In genomic region chr1:228090613-228091081, GRCh38 we compare ENCODE assay signal across 9 cellular contexts. TPM values are rescaled to one million over a fixed set of nuclear protein-coding genes. Genes with fewer than 3 reads are reported as not detected.
DNase-seq lines count a peak whose midpoint lies in the region; ATAC-seq, FAIRE-seq and TF ChIP-seq lines count a peak whose summit lies in the region.
"Had no signal": no experiment of that assay in that cellular context is flagged by ENCODE, and none has a peak within 500 bp of the region (broad histone marks: within the 10 kb centered on the region; RNA-seq: fewer than 3 reads in every experiment).

No MANE protein-coding gene starts in this region.

- H3K9me3 Mint-ChIP-seq in activated naive CD4-positive, alpha-beta T cell treated with anti-CD3 and anti-CD28 coated beads for 36 hours, result peaks cover 15% of the 10 kb centered on the region

- no peak overlapping the region for H3K4me3 ChIP-seq in adrenal gland
- no peak overlapping the region for H3K4me3 ChIP-seq in keratinocyte (ENCODE audit: control insufficient read depth in 2 of 3, extremely low read depth in 1 of 3, insufficient read depth in 2 of 3, low read depth in 1 of 3, low read length in 3 of 3)
- peak overlapping the region in 1 of 4 donors; percentile 34 for H3K4me3 ChIP-seq in stomach

- H3K27me3 Mint-ChIP-seq in activated naive CD4-positive, alpha-beta T cell treated with anti-CD3 and anti-CD28 coated beads for 36 hours (ENCODE audit: low read depth), result no peaks in the 10 kb centered on the region

- peak overlapping the region; percentile 68 for H3K27ac Mint-ChIP-seq in activated naive CD4-positive, alpha-beta T cell treated with anti-CD3 and anti-CD28 coated beads for 36 hours

- H3K79me2 ChIP-seq in keratinocyte (ENCODE audit: control insufficient read depth, insufficient read depth, low read length), result peaks cover 100% of the 10 kb centered on the region

- H3K4me1 Mint-ChIP-seq in activated naive CD4-positive, alpha-beta T cell treated with anti-CD3 and anti-CD28 coated beads for 36 hours (ENCODE audit: low read depth), result peaks cover 79% of the 10 kb centered on the region

- H2AFZ ChIP-seq in keratinocyte (ENCODE audit: control insufficient read depth, low read length), result no peak overlapping the region

- no peak for DNase-seq in activated naive CD4-positive, alpha-beta T cell treated with anti-CD3 and anti-CD28 coated beads for 36 hours
- no peak for DNase-seq in activated naive CD4-positive, alpha-beta T cell (lab: John Stamatoyannopoulos, UW)
- peak in 6 of 7 donors; percentile 65 to 79 (median 71) for DNase-seq in adrenal gland
- DNase-seq in keratinocyte (ENCODE audit: low read depth, low spot score), result no peak
- DNase-seq in stomach, result peak; percentile 25
- DNase-seq in iPS-NIHi11 (ENCODE audit: low spot score), result no peak
- DNase-seq: NCI-H1105 treated with DMSO at 0.1 percent for 48 hours had no signal

- H3K9ac ChIP-seq in keratinocyte (ENCODE audit: control insufficient read depth, extremely low read depth, insufficient read depth, low read length), result peak overlapping the region; percentile 18

- CTCF ChIA-PET in activated naive CD4-positive, alpha-beta T cell treated with anti-CD3 and anti-CD28 coated beads for 36 hours (lab: Charles Lee), result interaction anchor here (1.1 to 1.2 kb wide), 2 partner anchors 8 to 40 kb away, joined by 4 read pairs; no protein-coding TSS in a partner anchor

- H3K9me1 ChIP-seq in keratinocyte (ENCODE audit: control insufficient read depth, extremely low read depth, insufficient read depth, low read length), result peaks cover 8% of the 10 kb centered on the region

- no peak for TF ChIP-seq CTCF in adrenal gland (IDR thresholded peaks at IDR 0.05)
- TF ChIP-seq CTCF in keratinocyte (optimal IDR thresholded peaks at IDR 0.05 in 1 of 3, IDR thresholded peaks at IDR 0.05 in 1 of 3, conservative IDR thresholded peaks at IDR 0.05 in 1 of 3; ENCODE audit: extremely low read depth in 1 of 3, insufficient read depth in 2 of 3, low read length in 3 of 3), result no peak
- TF ChIP-seq CTCF in stomach (IDR thresholded peaks at IDR 0.05), result no peak

- H3K4me2 ChIP-seq in keratinocyte (ENCODE audit: control insufficient read depth, extremely low read depth, insufficient read depth, low read depth, low read length), result peak overlapping the region; percentile 25

- H3K27me3 ChIP-seq in adrenal gland, result no peaks in the 10 kb centered on the region
- H3K27me3 ChIP-seq in keratinocyte (ENCODE audit: control insufficient read depth, extremely low read depth, insufficient read depth, low read length), result no peaks in the 10 kb centered on the region
- no peaks in the 10 kb centered on the region for H3K27me3 ChIP-seq in stomach

- H3K9me3 ChIP-seq in adrenal gland (replicated peaks in 1 of 3), result peaks cover 0 to 9% (median 0%) of the 10 kb centered on the region in 3 donors
- peaks cover 5% of the 10 kb centered on the region for H3K9me3 ChIP-seq in keratinocyte (ENCODE audit: control insufficient read depth, low read depth, low read length)
- peaks cover 0 to 13% (median 8%) of the 10 kb centered on the region in 4 donors for H3K9me3 ChIP-seq in stomach

- FAIRE-seq in keratinocyte (lab: Jason Lieb, UNC), result no peak

- H3K36me3 Mint-ChIP-seq in activated naive CD4-positive, alpha-beta T cell treated with anti-CD3 and anti-CD28 coated beads for 36 hours (ENCODE audit: low read depth), result peaks cover 56% of the 10 kb centered on the region

- H4K20me1 ChIP-seq in keratinocyte (ENCODE audit: control insufficient read depth, extremely low read depth, insufficient read depth, low read length), result peaks cover 91% of the 10 kb centered on the region

- TF ChIP-seq EP300 in stomach (IDR thresholded peaks at IDR 0.05), result no peak

- dilution Hi-C loops in keratinocyte (cut with MboI; ENCODE audit: extremely low pct_ligation_motif_present, low sequenced_read_pairs), result no loop called here

- no peak for ATAC-seq in GM18502 (IDR thresholded peaks at IDR 0.05; ENCODE audit: poor library complexity, unreplicated experiment)
- ATAC-seq in activated CD4-positive, CD25-positive, alpha-beta regulatory T cell treated with anti-CD3 and anti-CD28 coated beads, Interleukin-2, amount 50 U/mL, for 24 hours, result no peak

- intact Hi-C loops in activated naive CD4-positive, alpha-beta T cell treated with anti-CD3 and anti-CD28 coated beads for 36 hours (cut with micrococcal nuclease), result no loop called here
- intact Hi-C loops in adrenal gland (cut with DNase I) (no loop called here), stomach (cut with DNase I; ENCODE audit: low total_unique reads) (loop anchor here (10.0 kb wide), 1 partner anchor 54 kb away; the partner anchor contains the start of genes GJC2 and GUK1)

- H3K36me3 ChIP-seq in adrenal gland (replicated peaks in 1 of 2), result peaks cover 0 to 14% of the 10 kb centered on the region in 2 donors
- peaks cover 12 to 47% of the 10 kb centered on the region in 2 experiments for H3K36me3 ChIP-seq in keratinocyte (ENCODE audit: control insufficient read depth in 2 of 2, extremely low read depth in 1 of 2, insufficient read depth in 2 of 2, low read length in 2 of 2)
- H3K36me3 ChIP-seq in stomach, result peaks cover 0 to 43% (median 16%) of the 10 kb centered on the region in 4 donors

- H3K27ac ChIP-seq in adrenal gland (peak overlapping the region in 3 of 5 donors; percentile 41 to 64 (median 62)), keratinocyte (ENCODE audit: control insufficient read depth, insufficient read depth, low read length) (peak overlapping the region; percentile 19), stomach (peak overlapping the region in 2 of 5 donors; percentile 70 to 98)

- 8 to 22% (median 13%) methylated on average over 2 of the region's 2 CpGs for WGBS in adrenal gland, 4 donors
- WGBS in stomach, 5 donors, result 8 to 22% (median 11%) methylated on average over 2 of the region's 2 CpGs

- no peak overlapping the region for H3K4me3 Mint-ChIP-seq in activated naive CD4-positive, alpha-beta T cell treated with anti-CD3 and anti-CD28 coated beads for 36 hours

- TF ChIP-seq POLR2A in adrenal gland (IDR thresholded peaks at IDR 0.05) (peak in 1 of 2 donors; percentile 47), stomach (IDR thresholded peaks at IDR 0.05) (no peak)

- H3K4me1 ChIP-seq in adrenal gland (replicated peaks in 1 of 2), result peaks cover 57 to 79% of the 10 kb centered on the region in 2 donors
- peaks cover 69% of the 10 kb centered on the region for H3K4me1 ChIP-seq in keratinocyte (ENCODE audit: control insufficient read depth, extremely low read depth, insufficient read depth, low read length)
- peaks cover 72 to 87% (median 84%) of the 10 kb centered on the region in 4 donors for H3K4me1 ChIP-seq in stomach

RNA-seq across cellular contexts. Expression of gene ARF1, which starts 8.1 kb away (rescaled TPM):
- 100 to 1,000 TPM; 346 to 358 TPM for total RNA-seq in activated naive CD4-positive, alpha-beta T cell treated with anti-CD3 and anti-CD28 coated beads for 36 hours
- total RNA-seq in adrenal gland (100 to 1,000 TPM; 345 to 611 (median 381) TPM), stomach (100 to 1,000 TPM; 111 to 289 (median 131) TPM)
- polyA plus RNA-seq in adrenal gland (100 to 1,000 TPM; 274 to 510 (median 384) TPM), keratinocyte (295 to 451 TPM (median 325 TPM) in 3 replicates), stomach (100 to 1,000 TPM; 230 to 310 (median 271) TPM)
- polyA plus RNA-seq in keratinocyte (2011; ENCODE audit: low read depth), result 343 TPM
- polyA plus RNA-seq in keratinocyte (2011; cell fraction: cytosol; rRNA removed), result 346 and 552 TPM in 2 replicates
- polyA plus RNA-seq in keratinocyte (2011; cell fraction: nucleus; rRNA removed), result 224 and 326 TPM in 2 replicates
- polyA plus RNA-seq in keratinocyte (2012; ENCODE audit: low replicate concordance), result 371 and 391 TPM in 2 replicates
- polyA minus RNA-seq in keratinocyte, result 457 to 846 TPM (median 598 TPM) in 3 replicates
- 776 TPM for polyA minus RNA-seq in keratinocyte (2011; cell fraction: cytosol; rRNA and poly(A)+ RNA removed)
- polyA minus RNA-seq in keratinocyte (2011; cell fraction: nucleus; rRNA and poly(A)+ RNA removed), result 151 and 170 TPM in 2 replicates

RNA-seq across cellular contexts. Expression of gene C1orf35, which starts 12.5 kb away (rescaled TPM):
- total RNA-seq in activated naive CD4-positive, alpha-beta T cell treated with anti-CD3 and anti-CD28 coated beads for 36 hours, result 10 to 100 TPM; 14.5 to 16.2 TPM
- 10 to 100 TPM in 6 of 8 donors, 1 to 10 TPM in 2; 8.0 to 24.8 (median 15.4) TPM for total RNA-seq in adrenal gland
- 10 to 100 TPM in 2 of 3 donors, 1 to 10 TPM in 1; 5.0 to 42.0 (median 36.0) TPM for polyA plus RNA-seq in adrenal gland
- 8.2 to 11.9 TPM (median 10.0 TPM) in 3 replicates for polyA plus RNA-seq in keratinocyte
- 8.0 TPM for polyA plus RNA-seq in keratinocyte (2011; ENCODE audit: low read depth)
- 4.4 and 10.2 TPM in 2 replicates for polyA plus RNA-seq in keratinocyte (2011; cell fraction: cytosol; rRNA removed)
- polyA plus RNA-seq in keratinocyte (2011; cell fraction: nucleus; rRNA removed), result 21.2 and 27.6 TPM in 2 replicates
- polyA plus RNA-seq in keratinocyte (2012; ENCODE audit: low replicate concordance), result 12.5 and 16.4 TPM in 2 replicates
- polyA minus RNA-seq in keratinocyte, result 0.99 to 7.7 TPM (median 1.2 TPM) in 3 replicates
- 7.7 TPM for polyA minus RNA-seq in keratinocyte (2011; cell fraction: cytosol; rRNA and poly(A)+ RNA removed)
- polyA minus RNA-seq in keratinocyte (2011; cell fraction: nucleus; rRNA and poly(A)+ RNA removed), result 2.4 and 2.8 TPM in 2 replicates
- 10 to 100 TPM in 2 of 5 donors, 1 to 10 TPM in 2, under 1 TPM in 1; 0.58 to 94.7 (median 5.0) TPM for total RNA-seq in stomach
- polyA plus RNA-seq in stomach, result 10 to 100 TPM; 12.8 to 30.5 (median 20.0) TPM

RNA-seq across cellular contexts. Expression of gene MRPL55, which starts 18.5 kb away (rescaled TPM):
- 10 to 100 TPM; 45.5 TPM for total RNA-seq in activated naive CD4-positive, alpha-beta T cell treated with anti-CD3 and anti-CD28 coated beads for 36 hours
- total RNA-seq in adrenal gland (100 to 1,000 TPM in 2 of 8 donors, 10 to 100 TPM in 6; 56.4 to 120 (median 70.8) TPM), stomach (100 to 1,000 TPM in 1 of 5 donors, 10 to 100 TPM in 4; 18.7 to 101 (median 77.4) TPM)
- polyA plus RNA-seq in adrenal gland (100 to 1,000 TPM in 2 of 3 donors, 10 to 100 TPM in 1; 25.1 to 309 (median 303) TPM), keratinocyte (28.4 to 53.7 TPM (median 49.3 TPM) in 3 replicates), stomach (100 to 1,000 TPM; 136 to 158 (median 156) TPM)
- polyA plus RNA-seq in keratinocyte (2011; ENCODE audit: low read depth), result 23.9 TPM
- 22.0 and 52.1 TPM in 2 replicates for polyA plus RNA-seq in keratinocyte (2011; cell fraction: cytosol; rRNA removed)
- polyA plus RNA-seq in keratinocyte (2011; cell fraction: nucleus; rRNA removed), result 47.4 and 62.3 TPM in 2 replicates
- polyA plus RNA-seq in keratinocyte (2012; ENCODE audit: low replicate concordance), result 34.4 and 51.8 TPM in 2 replicates
- polyA minus RNA-seq in keratinocyte, result 19.2 to 36.3 TPM (median 26.1 TPM) in 3 replicates
- polyA minus RNA-seq in keratinocyte (2011; cell fraction: cytosol; rRNA and poly(A)+ RNA removed), result 48.9 TPM
- 9.9 and 18.3 TPM in 2 replicates for polyA minus RNA-seq in keratinocyte (2011; cell fraction: nucleus; rRNA and poly(A)+ RNA removed)

RNA-seq across cellular contexts. Expression of gene GUK1, which starts 49.4 kb away (rescaled TPM):
- 100 to 1,000 TPM; 206 TPM for total RNA-seq in activated naive CD4-positive, alpha-beta T cell treated with anti-CD3 and anti-CD28 coated beads for 36 hours
- 100 to 1,000 TPM; 162 to 427 (median 236) TPM for total RNA-seq in adrenal gland
- polyA plus RNA-seq in adrenal gland, result 100 to 1,000 TPM in 2 of 3 donors, 10 to 100 TPM in 1; 42.3 to 414 (median 388) TPM
- polyA plus RNA-seq in keratinocyte, result 412 to 877 TPM (median 450 TPM) in 3 replicates
- polyA plus RNA-seq in keratinocyte (2011; ENCODE audit: low read depth), result 259 TPM
- polyA plus RNA-seq in keratinocyte (2011; cell fraction: cytosol; rRNA removed), result 279 and 743 TPM in 2 replicates
- 254 and 303 TPM in 2 replicates for polyA plus RNA-seq in keratinocyte (2011; cell fraction: nucleus; rRNA removed)
- polyA plus RNA-seq in keratinocyte (2012; ENCODE audit: low replicate concordance), result 421 and 447 TPM in 2 replicates
- polyA minus RNA-seq in keratinocyte, result 198 to 329 TPM (median 216 TPM) in 3 replicates
- 557 TPM for polyA minus RNA-seq in keratinocyte (2011; cell fraction: cytosol; rRNA and poly(A)+ RNA removed)
- polyA minus RNA-seq in keratinocyte (2011; cell fraction: nucleus; rRNA and poly(A)+ RNA removed), result 106 and 141 TPM in 2 replicates
- 100 to 1,000 TPM; 179 to 326 (median 230) TPM for total RNA-seq in stomach
- polyA plus RNA-seq in stomach, result 100 to 1,000 TPM; 457 to 613 (median 592) TPM

RNA-seq across cellular contexts. Expression of gene GJC2, which starts 59.1 kb away (rescaled TPM):
- under 1 TPM; 0.17 to 0.25 TPM for total RNA-seq in activated naive CD4-positive, alpha-beta T cell treated with anti-CD3 and anti-CD28 coated beads for 36 hours
- total RNA-seq in adrenal gland (1 to 10 TPM in 7 of 8 donors, under 1 TPM in 1; 0.87 to 4.1 (median 1.3) TPM), stomach (10 to 100 TPM in 1 of 5 donors, 1 to 10 TPM in 2, not detected in 2; 1.3 to 26.6 (median 1.7) TPM)
- polyA plus RNA-seq in adrenal gland (1 to 10 TPM in 2 of 3 donors, under 1 TPM in 1; 0.05 to 2.1 (median 1.8) TPM), keratinocyte (0.37 to 0.63 TPM (median 0.58 TPM) in 3 replicates), stomach (1 to 10 TPM in 1 of 3 donors, under 1 TPM in 2; 0.46 to 1.8 (median 0.87) TPM)
- polyA plus RNA-seq in keratinocyte (2011; ENCODE audit: low read depth), result 0.39 TPM
- 0.17 and 0.52 TPM in 2 replicates for polyA plus RNA-seq in keratinocyte (2011; cell fraction: cytosol; rRNA removed)
- polyA plus RNA-seq in keratinocyte (2011; cell fraction: nucleus; rRNA removed), result 0.56 and 0.79 TPM in 2 replicates
- polyA plus RNA-seq in keratinocyte (2012; ENCODE audit: low replicate concordance), result 0.73 and 0.81 TPM in 2 replicates
- 0.33 to 0.52 TPM (median 0.51 TPM) in 3 replicates for polyA minus RNA-seq in keratinocyte
- 2.9 TPM for polyA minus RNA-seq in keratinocyte (2011; cell fraction: cytosol; rRNA and poly(A)+ RNA removed)
- 0.31 and 1.1 TPM in 2 replicates for polyA minus RNA-seq in keratinocyte (2011; cell fraction: nucleus; rRNA and poly(A)+ RNA removed)

Comparison
In these comparisons a context has a peak if more than half of its experiments do, and no peak if none do; other contexts are left out.
1. DNase-seq: peak in adrenal gland (6 of 7) and stomach (single experiment); none in activated naive CD4-positive, alpha-beta T cell treated with anti-CD3 and anti-CD28 coated beads for 36 hours (single experiment), activated naive CD4-positive, alpha-beta T cell (0 of 4), keratinocyte (single experiment) and iPS-NIHi11 (single experiment).